ENCODE assay signal across 8 cellular contexts in genomic region chr15:98549003-98549402, GRCh38.
DNase-seq lines count a peak whose midpoint lies in the region; ATAC-seq and TF ChIP-seq lines count a peak whose summit lies in the region.

No MANE protein-coding gene starts in this region.

- H3K4me1 Mint-ChIP-seq in activated CD4-positive, alpha-beta T cell treated with anti-CD3 and anti-CD28 coated beads, Interleukin-2, amount 10 ng/mL, durations not matched to agents 24 days and 14 days = peaks cover 14% of the 10 kb centered on the region
- H3K4me1 Mint-ChIP-seq in MCF 10A (ENCODE audit: insufficient read depth, unreplicated experiment) = peaks cover 5% of the 10 kb centered on the region
- peaks cover 8% of the 10 kb centered on the region for H3K4me1 Mint-ChIP-seq in memory B cell

- intact Hi-C loops in activated CD4-positive, alpha-beta T cell treated with anti-CD3 and anti-CD28 coated beads, Interleukin-2, amount 10 ng/mL, durations not matched to agents 24 days and 14 days (cut with micrococcal nuclease) = no loop called here
- intact Hi-C loops in MCF 10A (cut with micrococcal nuclease) = no loop called here

- no peaks in the 10 kb centered on the region for H3K36me3 ChIP-seq in subcutaneous abdominal adipose tissue (ENCODE audit: control insufficient read depth in 5 of 5, insufficient read depth in 5 of 5, low read length in 5 of 5)

- H3K27me3 Mint-ChIP-seq in activated CD4-positive, alpha-beta T cell treated with anti-CD3 and anti-CD28 coated beads, Interleukin-2, amount 10 ng/mL, durations not matched to agents 24 days and 14 days = peaks cover 47% of the 10 kb centered on the region
- H3K27me3 Mint-ChIP-seq in MCF 10A (ENCODE audit: insufficient read depth, unreplicated experiment) = peaks cover 28% of the 10 kb centered on the region
- peaks cover 13% of the 10 kb centered on the region for H3K27me3 Mint-ChIP-seq in memory B cell

- H3K9me3 Mint-ChIP-seq in activated CD4-positive, alpha-beta T cell treated with anti-CD3 and anti-CD28 coated beads, Interleukin-2, amount 10 ng/mL, durations not matched to agents 24 days and 14 days = peaks cover 3% of the 10 kb centered on the region
- peaks cover 6% of the 10 kb centered on the region for H3K9me3 Mint-ChIP-seq in MCF 10A (ENCODE audit: unreplicated experiment)
- peaks cover 2% of the 10 kb centered on the region for H3K9me3 Mint-ChIP-seq in memory B cell

- peaks cover 2 to 19% (median 16%) of the 10 kb centered on the region in 5 donors for H3K4me1 ChIP-seq in subcutaneous abdominal adipose tissue (ENCODE audit: control insufficient read depth in 5 of 5, insufficient read depth in 5 of 5, low read length in 5 of 5)

- no TSS peak for BruUV-seq in MCF 10A (replicated peaks; lab: Mats Ljungman, UMichigan)

- H3K27ac ChIP-seq in subcutaneous abdominal adipose tissue (ENCODE audit: low read depth, low read length) = peak overlapping the region; percentile 23

- peaks cover 0 to 6% (median 2%) of the 10 kb centered on the region in 5 donors for H3K27me3 ChIP-seq in subcutaneous abdominal adipose tissue (ENCODE audit: control insufficient read depth in 5 of 5, insufficient read depth in 4 of 5, low read length in 5 of 5)

- DNase-seq in activated CD4-positive, alpha-beta T cell treated with anti-CD3 and anti-CD28 coated beads, Interleukin-2, amount 10 ng/mL, durations not matched to agents 24 days and 14 days = no peak
- DNase-seq in activated CD4-positive, alpha-beta T cell treated with anti-CD3 and anti-CD28 coated beads for 1 hour = no peak
- DNase-seq in MCF 10A (ENCODE audit: unreplicated experiment) = no peak
- DNase-seq in memory B cell (ENCODE audit: low spot score in 2 of 2) = no peak
- no peak for DNase-seq in SIG-M5 treated with dmso at 0.1 percent for 504 hours (lab: John Stamatoyannopoulos, UW; ENCODE audit: unreplicated experiment)

- peaks cover 2% of the 10 kb centered on the region for H3K36me3 Mint-ChIP-seq in activated CD4-positive, alpha-beta T cell treated with anti-CD3 and anti-CD28 coated beads, Interleukin-2, amount 10 ng/mL, durations not matched to agents 24 days and 14 days (ENCODE audit: low read depth)
- H3K36me3 Mint-ChIP-seq in MCF 10A (ENCODE audit: insufficient read depth, unreplicated experiment) = no peaks in the 10 kb centered on the region
- no peaks in the 10 kb centered on the region for H3K36me3 Mint-ChIP-seq in memory B cell

- CTCF ChIA-PET in MCF 10A (lab: Yijun Ruan, JAX) = interaction anchor here (0.8 to 1.0 kb wide), 2 partner anchors 9 to 11 kb away, joined by 3 read pairs; no protein-coding TSS in a partner anchor

- ATAC-seq in memory B cell (ENCODE audit: low read depth) (no peak), HG03571 (IDR thresholded peaks at IDR 0.05; ENCODE audit: unreplicated experiment) (no peak), GM19455 (IDR thresholded peaks at IDR 0.05; ENCODE audit: unreplicated experiment) (no peak)

- H3K9ac ChIP-seq in subcutaneous abdominal adipose tissue (ENCODE audit: low read length in 5 of 5) = peak overlapping the region in 2 of 5 donors; percentile 12 to 37

- H3K4me3 Mint-ChIP-seq in activated CD4-positive, alpha-beta T cell treated with anti-CD3 and anti-CD28 coated beads, Interleukin-2, amount 10 ng/mL, durations not matched to agents 24 days and 14 days = peak overlapping the region; percentile 88
- H3K4me3 Mint-ChIP-seq in MCF 10A (ENCODE audit: unreplicated experiment) (peak overlapping the region; percentile 78), memory B cell (peak overlapping the region; percentile 79)

- no peaks in the 10 kb centered on the region for H3K9me3 ChIP-seq in subcutaneous abdominal adipose tissue (ENCODE audit: control insufficient read depth in 5 of 5, low read length in 5 of 5)

- no peak for TF ChIP-seq CTCF in MCF 10A (IDR thresholded peaks at IDR 0.05; ENCODE audit: unreplicated experiment)

- peak overlapping the region in 4 of 5 donors; percentile 59 to 71 (median 62) for H3K4me3 ChIP-seq in subcutaneous abdominal adipose tissue (ENCODE audit: low read depth in 1 of 5, low read length in 5 of 5)

- POLR2A ChIA-PET in MCF 10A (lab: Yijun Ruan, JAX) = interaction anchor here (1.1 to 1.6 kb wide), 2 partner anchors 9 to 11 kb away, joined by 3 to 8 read pairs; no protein-coding TSS in a partner anchor

- H3K27ac Mint-ChIP-seq in activated CD4-positive, alpha-beta T cell treated with anti-CD3 and anti-CD28 coated beads, Interleukin-2, amount 10 ng/mL, durations not matched to agents 24 days and 14 days = no peak overlapping the region
- peak overlapping the region; percentile 25 for H3K27ac Mint-ChIP-seq in MCF 10A (ENCODE audit: low read depth, unreplicated experiment)
- H3K27ac Mint-ChIP-seq in memory B cell = no peak overlapping the region
